ENCODE assay signal across 22 cellular contexts in the genomic region with DNA sequence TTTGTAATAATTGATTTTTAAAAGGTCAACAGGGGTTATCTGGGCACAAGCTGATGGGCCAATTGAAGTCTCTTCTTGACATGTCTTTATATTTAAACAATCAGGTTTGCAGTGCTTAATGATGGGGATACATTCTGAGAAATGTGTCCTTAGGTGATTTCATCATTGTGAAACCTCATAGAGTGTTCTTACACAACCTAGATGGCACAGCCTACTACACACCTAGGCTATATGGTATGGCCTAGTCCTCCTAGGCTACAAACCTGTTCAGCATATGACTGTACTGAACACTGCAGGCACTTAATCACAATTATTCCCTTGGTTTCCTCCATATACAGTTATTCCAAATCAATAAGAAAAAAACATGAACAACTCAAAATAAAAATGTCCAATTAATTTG.
"Had no signal": no experiment of that assay in that cellular context is flagged by ENCODE, and none has a peak within 500 bp of the region (broad histone marks: within the 10 kb centered on the region; RNA-seq: fewer than 3 reads in every experiment).

No MANE protein-coding gene starts in this region.

- H3K9me3 ChIP-seq: tibial artery, uterus had no signal

- H3K36me3 Mint-ChIP-seq: mesothelial cell of epicardium had no signal

- H3K27me3 ChIP-seq: dorsolateral prefrontal cortex, tibial artery, uterus had no signal

- H3K9me3 Mint-ChIP-seq: brain; mesothelial cell of epicardium; T-helper 2 cell treated with Interferon-gamma antibody and Interleukin-4, amounts not matched to agents 5 μg/mL and 100 μg/mL, for 36 hours had no signal

- H3K36me3 ChIP-seq: uterus had no signal

- H3K4me3 Mint-ChIP-seq: activated naive CD8-positive, alpha-beta T cell; mesothelial cell of epicardium; T-helper 2 cell treated with Interferon-gamma antibody and Interleukin-4, amounts not matched to agents 5 μg/mL and 100 μg/mL, for 36 hours had no signal

- H3K27me3 Mint-ChIP-seq: activated naive CD8-positive, alpha-beta T cell; brain had no signal

- FAIRE-seq: colon, TTC549 had no signal

- H3K27ac Mint-ChIP-seq: mesothelial cell of epicardium; progenitor cell of endocrine pancreas; T-helper 2 cell treated with Interferon-gamma antibody and Interleukin-4, amounts not matched to agents 5 μg/mL and 100 μg/mL, for 36 hours had no signal

- DNase-seq: activated CD4-positive, alpha-beta T cell treated with anti-CD3 and anti-CD28 coated beads, Interleukin-2, amount 50 U/mL, for 4 hours; activated effector memory CD4-positive, alpha-beta T cell treated with Interleukin-2 at 50 U/mL for 16 hours; amygdala; central memory CD4-positive, alpha-beta T cell; dorsolateral prefrontal cortex; foreskin fibroblast; hippocampal formation; islet precursor cell; stimulated activated CD4-positive, alpha-beta T cell treated with anti-CD3 and anti-CD28 coated beads, Interleukin-2, amount 100 ng/mL, for 24 hours; stimulated activated naive CD8-positive, alpha-beta T cell treated with anti-CD3 and anti-CD28 coated beads, Interleukin-15, Interleukin-2, amounts not matched to agents 100 U/mL and 50 U/mL, for 24 hours; substantia nigra; tibial artery; uterus had no signal

- ATAC-seq: stimulated activated naive CD8-positive, alpha-beta T cell treated with anti-CD3 and anti-CD28 coated beads, Interleukin-15, Interleukin-2, amounts not matched to agents 100 U/mL and 50 U/mL, for 24 hours had no signal

- H3K4me1 ChIP-seq: uterus had no signal

- H3K4me3 ChIP-seq: dorsolateral prefrontal cortex, lung, tibial artery, uterus had no signal

- H3K27ac ChIP-seq: epithelial cell of prostate, uterus had no signal
